ENCODE assay signal across 9 cellular contexts in the genomic region with DNA sequence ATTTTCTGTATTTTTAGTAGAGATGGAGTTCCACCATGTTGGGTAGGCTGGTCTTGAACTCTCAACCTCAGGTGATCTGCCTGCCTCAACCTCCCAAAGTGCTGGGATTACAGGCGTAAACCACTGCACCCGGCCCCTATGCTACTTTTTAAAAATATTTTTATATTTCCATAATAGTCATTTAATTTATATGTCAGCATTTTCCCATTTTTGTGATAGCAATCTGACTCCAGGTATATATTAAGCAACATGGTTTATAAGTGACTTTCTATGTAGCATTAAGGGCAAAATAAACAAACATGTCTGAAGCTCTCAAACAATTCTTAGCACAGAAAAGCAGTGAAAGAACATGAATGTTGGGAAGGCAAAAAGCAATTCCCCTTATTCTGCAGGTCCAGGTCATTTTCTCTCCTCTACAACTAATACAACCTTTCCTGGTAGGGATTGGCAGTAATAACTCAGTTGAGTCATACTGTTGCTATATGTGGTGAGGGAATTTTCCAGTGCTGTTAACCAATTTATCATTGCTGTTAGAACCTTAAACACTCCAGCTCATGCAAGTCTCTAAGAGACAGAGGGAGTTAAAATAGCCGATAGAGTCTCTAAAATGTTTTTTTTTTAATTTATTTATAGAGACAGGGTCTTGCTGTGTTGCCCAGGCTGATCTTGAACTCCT. TPM values are rescaled to one million over a fixed set of nuclear protein-coding genes. Genes with fewer than 3 reads are reported as not detected.
DNase-seq lines count a peak whose midpoint lies in the region; ATAC-seq, FAIRE-seq and TF ChIP-seq lines count a peak whose summit lies in the region.
"Had no signal": no experiment of that assay in that cellular context is flagged by ENCODE, and none has a peak within 500 bp of the region (broad histone marks: within the 10 kb centered on the region; RNA-seq: fewer than 3 reads in every experiment).

No MANE protein-coding gene starts in this region.

- in situ Hi-C loops in G401 (cut with HindIII; ENCODE audit: low sequenced_read_pairs) = no loop called here

- TF ChIP-seq CTCF in RWPE2 (IDR thresholded peaks at IDR 0.05; ENCODE audit: poor library complexity, severe bottlenecking) = no peak
- no peak for TF ChIP-seq CTCF in fibroblast of the aortic adventitia (IDR thresholded peaks at IDR 0.05; ENCODE audit: insufficient read depth, low read length)

- DNase-seq in RWPE2 (ENCODE audit: low spot score) = no peak
- DNase-seq in fibroblast of the aortic adventitia (ENCODE audit: low read depth) = peak; percentile 84
- DNase-seq in G401 (ENCODE audit: low spot score) = no peak
- no peak for DNase-seq in frontal cortex (ENCODE audit: low spot score in 2 of 2)
- no peak for DNase-seq in inferior parietal cortex (ENCODE audit: extremely low spot score)
- DNase-seq: T-helper 9 cell had no signal

- no peak for FAIRE-seq in frontal cortex (lab: Jason Lieb, UNC)

- H3K27me3 ChIP-seq in RWPE2 (ENCODE audit: insufficient read depth, poor library complexity, severe bottlenecking) (no peaks in the 10 kb centered on the region), stomach smooth muscle (ENCODE audit: control insufficient read depth in 1 of 2, insufficient read depth in 2 of 2, low read length in 2 of 2) (no peaks in the 10 kb centered on the region)
- H3K27me3 ChIP-seq: neutrophil had no signal

- H3K27ac ChIP-seq in RWPE2 (ENCODE audit: poor library complexity, severe bottlenecking) (no peak overlapping the region), stomach smooth muscle (ENCODE audit: low read length) (peak overlapping the region; percentile 25)
- H3K27ac ChIP-seq: neutrophil had no signal

- no peaks in the 10 kb centered on the region for H3K36me3 ChIP-seq in RWPE2 (ENCODE audit: low read depth)
- H3K36me3 ChIP-seq in stomach smooth muscle (ENCODE audit: control insufficient read depth in 2 of 2, insufficient read depth in 2 of 2, low read length in 2 of 2) = no peaks in the 10 kb centered on the region

- H3K9ac ChIP-seq in stomach smooth muscle (ENCODE audit: low read length in 2 of 2) = peak overlapping the region in 1 of 2 donors; percentile 22

- no peaks in the 10 kb centered on the region for H3K9me3 ChIP-seq in RWPE2 (ENCODE audit: severe bottlenecking)
- no peaks in the 10 kb centered on the region for H3K9me3 ChIP-seq in stomach smooth muscle (ENCODE audit: control insufficient read depth in 2 of 2, low read length in 2 of 2)
- H3K9me3 ChIP-seq: neutrophil had no signal

- H3K4me1 ChIP-seq in RWPE2 (ENCODE audit: insufficient read depth, poor library complexity, severe bottlenecking) = peaks cover 22% of the 10 kb centered on the region
- peaks cover 11% of the 10 kb centered on the region for H3K4me1 ChIP-seq in stomach smooth muscle (ENCODE audit: control insufficient read depth, insufficient read depth, low read length)

- ATAC-seq in GM18511 (IDR thresholded peaks at IDR 0.05; ENCODE audit: unreplicated experiment) (peak; percentile 43), RWPE2 (ENCODE audit: low read depth) (peak; percentile 80)

- no peak overlapping the region for H3K4me3 ChIP-seq in RWPE2 (ENCODE audit: severe bottlenecking)
- H3K4me3 ChIP-seq in fibroblast of the aortic adventitia (ENCODE audit: low read depth, low read length) = no peak overlapping the region
- no peak overlapping the region for H3K4me3 ChIP-seq in stomach smooth muscle (ENCODE audit: low read length in 2 of 2)

RNA-seq across cellular contexts. Expression of gene SMIM14, which starts 24.0 kb away (rescaled TPM):
- total RNA-seq in fibroblast of the aortic adventitia (ENCODE audit: low replicate concordance) (121 and 122 TPM in 2 replicates), frontal cortex (70.9 TPM)
- 29.6 and 37.4 TPM in 2 replicates for total RNA-seq in G401 (2014; rRNA removed; shearing (Covaris generic))
